ENCODE assay signal across 8 cellular contexts in the genomic region with DNA sequence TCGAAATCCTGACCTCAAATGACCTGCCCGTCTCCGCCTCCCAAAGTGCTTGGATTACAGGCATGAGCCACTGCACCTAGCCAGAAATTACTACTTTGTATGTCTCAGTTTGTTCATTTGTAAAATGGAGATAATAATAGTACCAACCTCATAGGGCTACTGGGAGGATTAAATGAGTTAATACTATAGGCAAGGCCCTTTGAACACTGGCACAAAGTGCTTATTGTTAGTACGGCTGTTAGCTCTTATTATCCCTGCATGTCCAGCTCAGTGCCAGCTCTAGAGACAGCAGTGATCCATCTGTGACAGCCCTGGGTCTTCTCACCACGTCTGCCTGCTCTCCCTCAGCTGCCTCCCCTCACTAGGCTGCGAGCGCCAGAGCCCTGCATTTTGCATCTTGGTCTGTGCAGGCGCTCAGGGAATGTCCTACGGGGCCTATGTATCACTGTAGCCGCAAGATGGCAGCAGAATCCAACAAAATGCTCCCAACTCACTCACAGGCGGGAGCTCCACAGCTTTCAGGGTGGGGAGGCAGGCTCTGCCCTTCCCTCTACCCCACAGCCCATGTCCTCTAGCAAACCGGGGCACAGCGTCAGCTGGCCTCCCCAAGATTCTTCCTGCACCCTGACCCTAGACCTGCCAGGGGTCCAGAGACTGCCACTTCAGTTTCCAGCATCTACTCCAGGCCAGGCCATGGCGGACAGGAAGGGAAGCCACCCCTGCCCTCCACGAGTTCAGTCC. TPM values are rescaled to one million over a fixed set of nuclear protein-coding genes. Genes with fewer than 3 reads are reported as not detected.
A peak's percentile ranks its signal among the peaks of the same experiment; 100 is the strongest.
DNase-seq lines count a peak whose midpoint lies in the region; ATAC-seq, FAIRE-seq and TF ChIP-seq lines count a peak whose summit lies in the region.

No MANE protein-coding gene starts in this region.

- TF ChIP-seq CTCF in RWPE2 (IDR thresholded peaks at IDR 0.05; ENCODE audit: poor library complexity, severe bottlenecking), result peak; percentile 90
- peak in 3 of 4 experiments; percentile 69 to 83 (median 75) for TF ChIP-seq CTCF in gastroesophageal sphincter (IDR thresholded peaks at IDR 0.05)
- TF ChIP-seq CTCF in pancreas (IDR thresholded peaks at IDR 0.05), result peak; percentile 41 to 79 (median 60)

- DNase-seq in GDM1 (lab: John Stamatoyannopoulos, UW) (peak; percentile 76), KBM-7 (peak; percentile 91), RWPE2 (ENCODE audit: low spot score) (no peak), pancreas (peak; percentile 56 to 77 (median 66)), ureter (ENCODE audit: low spot score) (peak; percentile 84)
- peak; percentile 90 for DNase-seq in activated effector memory CD4-positive, alpha-beta T cell treated with anti-CD3 and anti-CD28 coated beads, Interleukin-2, amount 50 U/mL, for 16 hours

- no peak for FAIRE-seq in pancreas (lab: Jason Lieb, UNC)

- H3K36me3 ChIP-seq in RWPE2 (ENCODE audit: low read depth), result no peaks in the 10 kb centered on the region
- H3K36me3 ChIP-seq in gastroesophageal sphincter, result peaks cover 0 to 44% of the 10 kb centered on the region in 2 donors
- peaks cover 0 to 7% (median 0%) of the 10 kb centered on the region in 3 donors for H3K36me3 ChIP-seq in pancreas

- H3K4me3 ChIP-seq in RWPE2 (ENCODE audit: severe bottlenecking) (no peak overlapping the region), gastroesophageal sphincter (no peak overlapping the region), pancreas (no peak overlapping the region)

- no peaks in the 10 kb centered on the region for H3K27me3 ChIP-seq in RWPE2 (ENCODE audit: insufficient read depth, poor library complexity, severe bottlenecking)
- H3K27me3 ChIP-seq in gastroesophageal sphincter, result no peaks in the 10 kb centered on the region
- no peaks in the 10 kb centered on the region for H3K27me3 ChIP-seq in pancreas

- H3K9me3 ChIP-seq in RWPE2 (ENCODE audit: severe bottlenecking) (no peaks in the 10 kb centered on the region), gastroesophageal sphincter (no peaks in the 10 kb centered on the region), pancreas (no peaks in the 10 kb centered on the region)

- H3K27ac ChIP-seq in RWPE2 (ENCODE audit: poor library complexity, severe bottlenecking), result no peak overlapping the region
- no peak overlapping the region for H3K27ac ChIP-seq in gastroesophageal sphincter
- no peak overlapping the region for H3K27ac ChIP-seq in pancreas

- peak; percentile 89 for ATAC-seq in GM21786 (IDR thresholded peaks at IDR 0.05; ENCODE audit: unreplicated experiment)
- peak; percentile 91 for ATAC-seq in RWPE2 (ENCODE audit: low read depth)
- peak; percentile 90 for ATAC-seq in gastroesophageal sphincter
- peak; percentile 84 to 96 (median 94) for ATAC-seq in pancreas

- in situ Hi-C loops in KBM-7 (cut with MboI; ENCODE audit: low pct_unique_long_range_greater_than_20kb, low sequenced_read_pairs), result loop anchor here (25.0 kb wide), 2 partner anchors 507 to 607 kb away; no protein-coding TSS in a partner anchor

- peaks cover 7% of the 10 kb centered on the region for H3K4me1 ChIP-seq in RWPE2 (ENCODE audit: insufficient read depth, poor library complexity, severe bottlenecking)
- H3K4me1 ChIP-seq in gastroesophageal sphincter, result no peaks in the 10 kb centered on the region
- H3K4me1 ChIP-seq in pancreas, result no peaks in the 10 kb centered on the region

- no peak for TF ChIP-seq POLR2A in gastroesophageal sphincter (IDR thresholded peaks at IDR 0.05)

- intact Hi-C loops in pancreas (cut with DNase I), result loop anchor here in 1 of 3 donors (10.0 kb wide), 1 partner anchor 609 kb away; no protein-coding TSS in a partner anchor

- WGBS in gastroesophageal sphincter (ENCODE audit: low coverage in 1 of 2), 2 donors, result 24 to 25% methylated on average over 2 to 4 of the region's 15 CpGs
- 31 to 32% methylated on average over 14 to 15 of the region's 15 CpGs for WGBS in pancreas, 2 donors

- no peak for TF ChIP-seq EP300 in gastroesophageal sphincter (IDR thresholded peaks at IDR 0.05)

RNA-seq across cellular contexts. Expression of gene AKNA, which starts 17.7 kb away (rescaled TPM):
- total RNA-seq in gastroesophageal sphincter, result 10 to 100 TPM in 3 of 4 donors, 1 to 10 TPM in 1; 8.8 to 24.3 (median 19.0) TPM
- 10 to 100 TPM in 3 of 6 donors, 1 to 10 TPM in 3; 5.4 to 18.0 (median 10.8) TPM for total RNA-seq in pancreas
- 10 to 100 TPM in 1 of 2 donors, 1 to 10 TPM in 1; 6.9 to 11.8 TPM for polyA plus RNA-seq in pancreas
- 68.1 TPM for total RNA-seq in ureter
